ENCODE assay signal across 9 cellular contexts in genomic region chr5:57497733-57498132, GRCh38. TPM values are rescaled to one million over a fixed set of nuclear protein-coding genes. Genes with fewer than 3 reads are reported as not detected.
"Had no signal": no experiment of that assay in that cellular context is flagged by ENCODE, and none has a peak within 500 bp of the region (broad histone marks: within the 10 kb centered on the region; RNA-seq: fewer than 3 reads in every experiment).

No MANE protein-coding gene starts in this region.

- H3K4me3 ChIP-seq: GM12878 had no signal

- DNase-seq: GDM1, GF-D8 had no signal

- FAIRE-seq: G401.6, GM12878, GM12891, GM12892, GM18507, GM19239 had no signal

- ATAC-seq: GM12878 had no signal

RNA-seq across cellular contexts. Expression of gene ACTBL2, which starts 15.1 kb away (rescaled TPM):
- total RNA-seq: G401 had no signal
